In the genomic region with DNA sequence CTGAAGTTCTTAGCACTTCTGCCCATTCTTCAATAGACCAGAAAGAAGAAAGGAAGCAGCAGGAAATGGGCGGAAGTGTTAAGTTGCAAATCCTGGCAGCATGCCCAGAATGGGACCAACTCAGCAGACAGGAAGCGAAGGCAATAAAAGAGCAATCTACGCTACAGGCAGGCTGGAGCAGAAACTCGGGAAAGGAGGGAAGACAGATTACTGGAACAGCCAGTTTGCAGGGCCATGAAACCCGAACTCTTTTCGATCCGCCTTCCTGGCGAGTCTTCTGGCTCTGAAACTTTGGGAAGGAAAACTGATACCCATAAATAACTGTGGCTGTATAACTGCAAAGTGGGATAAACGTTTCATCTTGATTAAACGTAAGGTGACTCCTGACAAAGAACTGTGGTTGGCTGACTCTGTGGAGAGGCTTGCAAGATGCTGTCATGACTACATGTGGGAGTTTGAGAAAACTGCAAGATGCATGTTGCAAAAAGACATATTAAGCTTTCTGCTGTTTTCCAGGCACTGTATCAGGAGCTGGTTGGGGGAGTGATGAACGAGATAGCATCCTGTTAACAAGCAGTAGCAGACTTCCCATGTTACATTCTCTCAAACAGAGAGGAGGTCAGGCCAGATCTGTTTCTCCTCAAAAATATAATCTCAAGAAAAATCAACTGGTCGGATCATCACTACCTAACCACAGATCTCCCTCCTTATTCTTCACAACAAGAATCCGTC, we compare ENCODE assay signal across 8 cellular contexts.
A peak's percentile ranks its signal among the peaks of the same experiment; 100 is the strongest.
DNase-seq lines count a peak whose midpoint lies in the region; ATAC-seq and TF ChIP-seq lines count a peak whose summit lies in the region.

No MANE protein-coding gene starts in this region.

- H3K9ac ChIP-seq in HUES6 (ENCODE audit: low read length): peak overlapping the region; percentile 68

- CTCF ChIA-PET in Panc1 (lab: Charles Lee): no interaction called here

- TF ChIP-seq CTCF in Panc1 (IDR thresholded peaks at IDR 0.05): no peak
- TF ChIP-seq CTCF in ascending aorta (IDR thresholded peaks at IDR 0.05): no peak

- peaks cover 20% of the 10 kb centered on the region for H3K4me1 ChIP-seq in HUES6 (ENCODE audit: control insufficient read depth, insufficient read depth, low read length)
- H3K4me1 ChIP-seq in Panc1 (ENCODE audit: control insufficient read depth, insufficient read depth, low read length): peaks cover 11% of the 10 kb centered on the region; the same call in 1 of the 2 replicates
- H3K4me1 ChIP-seq in ascending aorta: peaks cover 0 to 2% of the 10 kb centered on the region in 2 donors

- intact Hi-C loops in Panc1 (cut with micrococcal nuclease; ENCODE audit: unreplicated experiment) (no loop called here), ascending aorta (cut with DNase I) (no loop called here)

- no peaks in the 10 kb centered on the region for H3K9me3 ChIP-seq in HUES6 (ENCODE audit: control insufficient read depth, insufficient read depth, low read depth, low read length)
- no peaks in the 10 kb centered on the region for H3K9me3 ChIP-seq in Panc1 (ENCODE audit: control insufficient read depth, insufficient read depth, low read depth, low read length)
- no peaks in the 10 kb centered on the region for H3K9me3 ChIP-seq in ascending aorta

- POLR2A ChIA-PET in Panc1 (lab: Charles Lee): no interaction called here

- H3K27ac ChIP-seq in HUES6 (ENCODE audit: low read depth, low read length) (peak overlapping the region; percentile 3; the same call in 1 of the 2 replicates), Panc1 (ENCODE audit: low read length) (peak overlapping the region; percentile 55), ascending aorta (no peak overlapping the region)

- peak; percentile 84 for ATAC-seq in Panc1
- ATAC-seq in HG03469 (IDR thresholded peaks at IDR 0.05; ENCODE audit: unreplicated experiment): no peak

- DNase-seq in Ammon's horn (ENCODE audit: low spot score): peak; percentile 74
- peak; percentile 45 for DNase-seq in Panc1 (ENCODE audit: low read depth, low spot score)
- DNase-seq in activated naive CD4-positive, alpha-beta T cell treated with anti-CD3 and anti-CD28 coated beads, Interleukin-2, amount 50 U/mL, for 16 hours: peak; percentile 59
- peak; percentile 31 for DNase-seq in hepatic stellate cell (ENCODE audit: low spot score)
- peak; percentile 30 to 55 for DNase-seq in stimulated activated CD4-positive, alpha-beta T cell treated with anti-CD3 and anti-CD28 coated beads, Interleukin-12 subunit alpha, Interleukin-12 subunit beta, amount 100 ng/mL, for 24 hours (ENCODE audit: low read depth in 2 of 2)
- DNase-seq in ascending aorta (ENCODE audit: low spot score in 2 of 2): no peak

- no peaks in the 10 kb centered on the region for H3K27me3 ChIP-seq in HUES6 (ENCODE audit: control insufficient read depth, insufficient read depth, low read length)
- H3K27me3 ChIP-seq in Panc1 (ENCODE audit: control insufficient read depth, insufficient read depth, low read length): no peaks in the 10 kb centered on the region
- no peaks in the 10 kb centered on the region for H3K27me3 ChIP-seq in ascending aorta

- in situ Hi-C loops in Panc1 (cut with HindIII; ENCODE audit: low pct_unique_long_range_greater_than_20kb, low sequenced_read_pairs): no loop called here

- H3K36me3 ChIP-seq in HUES6 (ENCODE audit: control insufficient read depth, insufficient read depth, low read length) (no peaks in the 10 kb centered on the region), Panc1 (ENCODE audit: control insufficient read depth, insufficient read depth, low read length) (no peaks in the 10 kb centered on the region), ascending aorta (no peaks in the 10 kb centered on the region)

- BruUV-seq in Panc1 (replicated peaks; lab: Mats Ljungman, UMichigan): no TSS peak

- H3K4me3 ChIP-seq in HUES6 (ENCODE audit: low read depth, low read length) (peak overlapping the region; percentile 11; the same call in 1 of the 2 replicates), Panc1 (ENCODE audit: low read depth in 2 of 2, low read length in 2 of 2) (peak overlapping the region in 1 of 2 experiments; percentile 25; a peak in 2 of 4 replicates), ascending aorta (peak overlapping the region in 1 of 2 donors; percentile 10)

Comparison
In these comparisons a context has a peak if more than half of its experiments do, and no peak if none do; other contexts are left out.
1. DNase-seq: peak in Ammon's horn (single experiment), Panc1 (single experiment), activated naive CD4-positive, alpha-beta T cell treated with anti-CD3 and anti-CD28 coated beads, Interleukin-2, amount 50 U/mL, for 16 hours (single experiment), hepatic stellate cell (single experiment) and stimulated activated CD4-positive, alpha-beta T cell treated with anti-CD3 and anti-CD28 coated beads, Interleukin-12 subunit alpha, Interleukin-12 subunit beta, amount 100 ng/mL, for 24 hours (2 of 2); none in ascending aorta (0 of 2).
2. H3K27ac ChIP-seq: peak in HUES6 (single experiment) and Panc1 (single experiment); none in ascending aorta (0 of 2).